Comparison of ENCODE assay signal across 8 cellular contexts in genomic region chr15:84598250-84598649, GRCh38. TPM values are rescaled to one million over a fixed set of nuclear protein-coding genes. Genes with fewer than 3 reads are reported as not detected.
DNase-seq lines count a peak whose midpoint lies in the region; ATAC-seq and TF ChIP-seq lines count a peak whose summit lies in the region.

No MANE protein-coding gene starts in this region.

- no peaks in the 10 kb centered on the region for H3K27me3 Mint-ChIP-seq in activated CD8-positive, alpha-beta memory T cell treated with anti-CD3 and anti-CD28 coated beads, Interleukin-2, amount 10 ng/mL, durations not matched to agents 7 days and 5 days

- TF ChIP-seq POLR2A in testis (IDR thresholded peaks at IDR 0.05): no peak

- WGBS in testis, 2 donors: 82 to 85% methylated on average over 2 of the region's 2 CpGs

- H3K9me3 Mint-ChIP-seq in activated CD8-positive, alpha-beta memory T cell treated with anti-CD3 and anti-CD28 coated beads, Interleukin-2, amount 10 ng/mL, durations not matched to agents 7 days and 5 days (ENCODE audit: low read depth): no peaks in the 10 kb centered on the region

- no peaks in the 10 kb centered on the region for H3K4me1 ChIP-seq in testis

- H3K4me3 ChIP-seq in testis: no peak overlapping the region

- ATAC-seq in activated CD8-positive, alpha-beta memory T cell treated with anti-CD3 and anti-CD28 coated beads, Interleukin-2, amount 10 ng/mL, durations not matched to agents 7 days and 5 days: peak; percentile 35
- ATAC-seq in HG03135 (IDR thresholded peaks at IDR 0.05; ENCODE audit: unreplicated experiment) (peak; percentile 47), HG03439 (IDR thresholded peaks at IDR 0.05; ENCODE audit: unreplicated experiment) (no peak)

- CTCF ChIA-PET in activated CD8-positive, alpha-beta memory T cell treated with anti-CD3 and anti-CD28 coated beads, Interleukin-2, amount 10 ng/mL, durations not matched to agents 7 days and 5 days (lab: Charles Lee): interaction anchor here (0.6 to 3.4 kb wide), 26 partner anchors 10 to 383 kb away, joined by 3 to 48 read pairs (median 5); partner anchors contain the start of genes NMB, SEC11A and WDR73
- CTCF ChIA-PET in RWPE1 (lab: Yijun Ruan, JAX): interaction anchor here (0.6 to 1.5 kb wide), 2 partner anchors 330 to 691 kb away, joined by 3 to 8 read pairs; no protein-coding TSS in a partner anchor

- H3K36me3 ChIP-seq in testis (ENCODE audit: low read depth, missing control alignments): no peaks in the 10 kb centered on the region

- peaks cover 57% of the 10 kb centered on the region for H3K4me1 Mint-ChIP-seq in activated CD8-positive, alpha-beta memory T cell treated with anti-CD3 and anti-CD28 coated beads, Interleukin-2, amount 10 ng/mL, durations not matched to agents 7 days and 5 days

- POLR2A ChIA-PET in RWPE1 (lab: Yijun Ruan, JAX; ENCODE audit: low non-redundant PET): no interaction called here

- intact Hi-C loops in testis (cut with DNase I; ENCODE audit: low total_unique reads): no loop called here

- peak overlapping the region; percentile 37 for H3K4me3 Mint-ChIP-seq in activated CD8-positive, alpha-beta memory T cell treated with anti-CD3 and anti-CD28 coated beads, Interleukin-2, amount 10 ng/mL, durations not matched to agents 7 days and 5 days

- peak; percentile 63 for DNase-seq in activated CD8-positive, alpha-beta memory T cell treated with anti-CD3 and anti-CD28 coated beads, Interleukin-2, amount 10 ng/mL, durations not matched to agents 7 days and 5 days
- DNase-seq in activated CD8-positive, alpha-beta memory T cell treated with anti-CD3 and anti-CD28 coated beads, Interleukin-2, amount 50 U/mL, for 4 hours: no peak
- DNase-seq in T-helper 1 cell (peak in 3 of 5 donors; percentile 7 to 77 (median 18)), testis (no peak), RWPE1 (ENCODE audit: low spot score) (no peak)

- H3K27ac Mint-ChIP-seq in activated CD8-positive, alpha-beta memory T cell treated with anti-CD3 and anti-CD28 coated beads, Interleukin-2, amount 10 ng/mL, durations not matched to agents 7 days and 5 days: peak overlapping the region; percentile 80

- H3K36me3 Mint-ChIP-seq in activated CD8-positive, alpha-beta memory T cell treated with anti-CD3 and anti-CD28 coated beads, Interleukin-2, amount 10 ng/mL, durations not matched to agents 7 days and 5 days: no peaks in the 10 kb centered on the region

- H3K27ac ChIP-seq in layer of hippocampus (ENCODE audit: low read depth, low read length) (peak overlapping the region; percentile 23), testis (no peak overlapping the region), RWPE1 (no peak overlapping the region)

- no peaks in the 10 kb centered on the region for H3K9me3 ChIP-seq in testis

- no peaks in the 10 kb centered on the region for H3K27me3 ChIP-seq in layer of hippocampus (ENCODE audit: control insufficient read depth, insufficient read depth, low read length)
- H3K27me3 ChIP-seq in testis: no peaks in the 10 kb centered on the region

- no peak for TF ChIP-seq CTCF in testis (IDR thresholded peaks at IDR 0.05)
- TF ChIP-seq CTCF in RWPE1 (conservative IDR thresholded peaks at IDR 0.05; ENCODE audit: low read depth): no peak

RNA-seq across cellular contexts. Expression of gene ZSCAN2, which starts 2.6 kb away (rescaled TPM):
- total RNA-seq in activated CD8-positive, alpha-beta memory T cell treated with anti-CD3 and anti-CD28 coated beads, Interleukin-2, amount 10 ng/mL, durations not matched to agents 7 days and 5 days: 10 to 100 TPM in 1 of 2 experiments, 1 to 10 TPM in 1; 8.6 to 12.9 TPM
- total RNA-seq in testis: 10 to 100 TPM; 15.3 to 16.1 TPM
- polyA plus RNA-seq in testis (ENCODE audit: insufficient read depth, low read depth, low replicate concordance): 18.6 TPM

RNA-seq across cellular contexts. Expression of gene WDR73, which starts 55.8 kb away (rescaled TPM):
- total RNA-seq in activated CD8-positive, alpha-beta memory T cell treated with anti-CD3 and anti-CD28 coated beads, Interleukin-2, amount 10 ng/mL, durations not matched to agents 7 days and 5 days: 10 to 100 TPM; 18.4 to 19.9 TPM
- total RNA-seq in testis: 10 to 100 TPM; 40.4 to 49.1 TPM
- 38.4 TPM for polyA plus RNA-seq in testis (ENCODE audit: insufficient read depth, low read depth, low replicate concordance)

RNA-seq across cellular contexts. Expression of gene NMB, which starts 59.7 kb away (rescaled TPM):
- total RNA-seq in activated CD8-positive, alpha-beta memory T cell treated with anti-CD3 and anti-CD28 coated beads, Interleukin-2, amount 10 ng/mL, durations not matched to agents 7 days and 5 days: 1 to 10 TPM; 1.5 to 1.8 TPM
- 10 to 100 TPM; 11.0 to 17.5 TPM for total RNA-seq in testis
- polyA plus RNA-seq in testis (ENCODE audit: insufficient read depth, low read depth, low replicate concordance): 7.5 TPM

Comparison
In these comparisons a context has a peak if more than half of its experiments do, and no peak if none do; other contexts are left out.
1. DNase-seq: peak in activated CD8-positive, alpha-beta memory T cell treated with anti-CD3 and anti-CD28 coated beads, Interleukin-2, amount 10 ng/mL, durations not matched to agents 7 days and 5 days (single experiment) and T-helper 1 cell (3 of 5); none in activated CD8-positive, alpha-beta memory T cell treated with anti-CD3 and anti-CD28 coated beads, Interleukin-2, amount 50 U/mL, for 4 hours (single experiment), testis (single experiment) and RWPE1 (single experiment).
2. RNA of gene NMB, which starts 59.7 kb away (total RNA-seq): 11.0 to 17.5 TPM in testis; 1.5 to 1.8 TPM in activated CD8-positive, alpha-beta memory T cell treated with anti-CD3 and anti-CD28 coated beads, Interleukin-2, amount 10 ng/mL, durations not matched to agents 7 days and 5 days; every median in the first group is over 4 times any median in the second.